Comparison of ENCODE assay signal across 9 cellular contexts in the genomic region with DNA sequence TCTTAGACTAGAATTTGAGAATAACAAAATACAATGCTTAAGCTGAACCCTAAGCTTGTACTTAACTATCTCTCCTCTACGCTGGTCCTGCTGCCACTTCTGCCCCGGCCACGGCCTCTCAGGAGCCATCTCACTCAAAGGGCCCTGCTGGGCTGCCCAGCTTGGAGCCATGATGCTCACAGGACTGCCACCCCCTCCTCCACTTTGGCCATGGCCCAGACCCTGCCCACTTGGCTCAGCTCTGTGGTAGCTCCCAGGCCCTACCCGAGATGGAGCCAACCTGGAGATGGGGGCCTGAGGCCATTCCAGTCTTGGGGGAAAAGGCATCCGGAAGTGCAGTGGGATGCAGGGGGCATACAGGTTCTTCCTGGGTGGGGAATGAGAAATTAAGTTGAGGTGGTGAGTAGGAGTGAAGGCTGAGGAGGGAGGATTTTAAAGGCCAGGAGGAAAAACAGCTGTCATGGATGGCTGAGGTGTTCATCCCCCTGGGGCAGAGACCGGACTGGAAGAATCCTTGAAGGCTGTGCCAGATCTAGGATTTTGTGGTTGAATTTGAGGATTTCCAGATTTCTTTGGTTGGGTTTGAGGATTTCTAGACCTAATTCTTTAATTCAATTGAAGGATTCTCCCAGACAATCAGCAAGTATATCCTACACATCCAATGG. TPM values are rescaled to one million over a fixed set of nuclear protein-coding genes. Genes with fewer than 3 reads are reported as not detected.
DNase-seq lines count a peak whose midpoint lies in the region; ATAC-seq and TF ChIP-seq lines count a peak whose summit lies in the region.
"Had no signal": no experiment of that assay in that cellular context is flagged by ENCODE, and none has a peak within 500 bp of the region (broad histone marks: within the 10 kb centered on the region; RNA-seq: fewer than 3 reads in every experiment).

No MANE protein-coding gene starts in this region.

- no peak for DNase-seq in activated T-cell treated with anti-CD3 and anti-CD28 coated beads, Interleukin-2, amount 50 U/mL, for 4 hours
- no peak for DNase-seq in activated T-cell treated with anti-CD3 and anti-CD28 coated beads, Interleukin-2, amount 50 U/mL, for 1 hour
- DNase-seq in immature natural killer cell (no peak), stomach (no peak), NCI-H2029 (lab: John Stamatoyannopoulos, UW) (no peak), SK-N-DZ (ENCODE audit: low spot score) (no peak)

- no peaks in the 10 kb centered on the region for H3K36me3 ChIP-seq in stomach

- peak overlapping the region; percentile 7 to 35 (median 31) for H3K4me3 ChIP-seq in stomach

- H3K27ac ChIP-seq in stomach, result peak overlapping the region in 4 of 5 donors; percentile 23 to 74 (median 58)

- WGBS in stomach, 5 donors, result 65 to 80% (median 68%) methylated on average over 2 to 6 of the region's 6 CpGs

- H3K27me3 Mint-ChIP-seq in activated T-cell treated with anti-CD3 and anti-CD28 coated beads, Interleukin-2, amount 50 U/mL, for 4 hours (ENCODE audit: low read depth), result no peaks in the 10 kb centered on the region
- H3K27me3 Mint-ChIP-seq in immature natural killer cell (ENCODE audit: low read depth in 3 of 3), result peaks cover 15 to 36% (median 33%) of the 10 kb centered on the region in 3 donors

- no peaks in the 10 kb centered on the region for H3K9me3 Mint-ChIP-seq in activated T-cell treated with anti-CD3 and anti-CD28 coated beads, Interleukin-2, amount 50 U/mL, for 4 hours
- H3K9me3 Mint-ChIP-seq in immature natural killer cell, result no peaks in the 10 kb centered on the region

- TF ChIP-seq EP300 in stomach (IDR thresholded peaks at IDR 0.05), result no peak

- ATAC-seq in activated T-cell treated with anti-CD3 and anti-CD28 coated beads, Interleukin-2, amount 50 U/mL, for 4 hours, result no peak
- ATAC-seq in GM21390 (IDR thresholded peaks at IDR 0.05; ENCODE audit: unreplicated experiment), result no peak

- peak overlapping the region; percentile 90 to 100 (median 95) for H3K27ac Mint-ChIP-seq in immature natural killer cell

- H3K27me3 ChIP-seq in stomach, result peaks cover 0 to under 1% (median 0%) of the 10 kb centered on the region in 3 donors

- H3K4me3 Mint-ChIP-seq in activated T-cell treated with anti-CD3 and anti-CD28 coated beads, Interleukin-2, amount 50 U/mL, for 4 hours, result peak overlapping the region; percentile 92
- H3K4me3 Mint-ChIP-seq in immature natural killer cell, result peak overlapping the region; percentile 93 to 97 (median 93)
- H3K4me3 Mint-ChIP-seq: nephron had no signal

- peaks cover 14% of the 10 kb centered on the region for H3K36me3 Mint-ChIP-seq in activated T-cell treated with anti-CD3 and anti-CD28 coated beads, Interleukin-2, amount 50 U/mL, for 4 hours (ENCODE audit: insufficient read depth)
- peaks cover 29 to 44% (median 34%) of the 10 kb centered on the region in 3 donors for H3K36me3 Mint-ChIP-seq in immature natural killer cell

- TF ChIP-seq CTCF in stomach (IDR thresholded peaks at IDR 0.05), result no peak

- H3K4me1 ChIP-seq in stomach, result peaks cover 0 to 12% (median 0%) of the 10 kb centered on the region in 4 donors

- intact Hi-C loops in stomach (cut with DNase I; ENCODE audit: low total_unique reads), result no loop called here

- no peaks in the 10 kb centered on the region for H3K9me3 ChIP-seq in stomach

- H3K4me1 Mint-ChIP-seq in activated T-cell treated with anti-CD3 and anti-CD28 coated beads, Interleukin-2, amount 50 U/mL, for 4 hours (ENCODE audit: low read depth), result peaks cover 66% of the 10 kb centered on the region
- peaks cover 82 to 85% of the 10 kb centered on the region in 2 donors for H3K4me1 Mint-ChIP-seq in immature natural killer cell

- peak; percentile 26; the same call in 1 of the 2 replicates for TF ChIP-seq POLR2A in Raji (IDR thresholded peaks at IDR 0.05; ENCODE audit: insufficient read depth, low read depth, low read length)
- TF ChIP-seq POLR2A in stomach (IDR thresholded peaks at IDR 0.05), result no peak

RNA-seq across cellular contexts. Expression of a gene that starts 0.8 kb away (rescaled TPM):
- total RNA-seq in activated T-cell treated with anti-CD3 and anti-CD28 coated beads, Interleukin-2, amount 50 U/mL, for 4 hours, result 100 to 1,000 TPM in 2 of 3 donors, 10 to 100 TPM in 1; 92.5 to 114 (median 108) TPM
- polyA plus RNA-seq in immature natural killer cell (100 to 1,000 TPM; 254 to 569 (median 270) TPM), stomach (10 to 100 TPM in 1 of 3 donors, 1 to 10 TPM in 2; 3.5 to 12.1 (median 6.7) TPM)
- 10 to 100 TPM in 1 of 5 donors, 1 to 10 TPM in 2, under 1 TPM in 1, not detected in 1; 0.58 to 10.7 (median 3.3) TPM for total RNA-seq in stomach
- not detected in 2 replicates for polyA plus RNA-seq in SK-N-DZ (2014; cell fraction: cytosol; rRNA removed)
- polyA plus RNA-seq in SK-N-DZ (2014; cell fraction: nucleus; rRNA removed), result not detected in 2 replicates

RNA-seq across cellular contexts. Expression of a gene that starts 41.8 kb away (rescaled TPM):
- total RNA-seq in activated T-cell treated with anti-CD3 and anti-CD28 coated beads, Interleukin-2, amount 50 U/mL, for 4 hours, result under 1 TPM; 0.05 to 0.13 (median 0.08) TPM
- polyA plus RNA-seq in immature natural killer cell (1 to 10 TPM in 2 of 3 donors, under 1 TPM in 1; 0.60 to 2.9 (median 2.7) TPM), stomach (1 to 10 TPM in 1 of 3 donors, under 1 TPM in 2; 0.33 to 1.2 (median 0.92) TPM)
- total RNA-seq in stomach, result 10 to 100 TPM in 1 of 5 donors, 1 to 10 TPM in 3, under 1 TPM in 1; 0.72 to 16.3 (median 2.2) TPM
- 0.02 and 1.1 TPM in 2 replicates for polyA plus RNA-seq in SK-N-DZ (2014; cell fraction: cytosol; rRNA removed)
- polyA plus RNA-seq in SK-N-DZ (2014; cell fraction: nucleus; rRNA removed), result not detected in 2 replicates

Comparison
In these comparisons a context has a peak if more than half of its experiments do, and no peak if none do; other contexts are left out.
1. RNA of a gene that starts 0.8 kb away (total RNA-seq): 92.5 to 114 TPM in activated T-cell treated with anti-CD3 and anti-CD28 coated beads, Interleukin-2, amount 50 U/mL, for 4 hours; 0.58 to 10.7 TPM in stomach; every median in the first group is over 4 times any median in the second.